ENCODE assay signal across 13 cellular contexts in genomic region chr13:99812611-99813010, GRCh38.
DNase-seq lines count a peak whose midpoint lies in the region; TF ChIP-seq lines count a peak whose summit lies in the region.
"Had no signal": no experiment of that assay in that cellular context is flagged by ENCODE, and none has a peak within 500 bp of the region (broad histone marks: within the 10 kb centered on the region; RNA-seq: fewer than 3 reads in every experiment).

No MANE protein-coding gene starts in this region.

- BruUV-seq in Calu3 (replicated peaks; lab: Mats Ljungman, UMichigan): no TSS peak

- no peaks in the 10 kb centered on the region for H3K27me3 ChIP-seq in H7 (ENCODE audit: control insufficient read depth, insufficient read depth, low read length)

- no peak overlapping the region for H3K4me3 ChIP-seq in H7 (ENCODE audit: insufficient read depth, low read depth, low read length)

- peak; percentile 16 for DNase-seq in Calu3
- peak; percentile 93 for DNase-seq in M059J (ENCODE audit: low read depth)
- DNase-seq in myocyte (ENCODE audit: low read depth): peak; percentile 33
- no peak for DNase-seq in effector CD8-positive, alpha-beta T cell (lab: John Stamatoyannopoulos, UW)
- no peak for DNase-seq in H7
- DNase-seq in activated CD8-positive, alpha-beta memory T cell treated with anti-CD3 and anti-CD28 coated beads for 24 hours: no peak
- DNase-seq in activated CD4-positive, alpha-beta T cell treated with anti-CD3 and anti-CD28 coated beads, Interleukin-2, amount 10 ng/mL, durations not matched to agents 7 days and 5 days: no peak
- DNase-seq: activated CD4-positive, alpha-beta T cell treated with anti-CD3 and anti-CD28 coated beads for 1 hour; NCI-H1105 treated with DMSO at 0.1 percent for 48 hours; NCI-H524; retina had no signal

- no peaks in the 10 kb centered on the region for H3K27me3 Mint-ChIP-seq in Calu3 (ENCODE audit: unreplicated experiment)
- peaks cover 3% of the 10 kb centered on the region for H3K27me3 Mint-ChIP-seq in brain
- no peaks in the 10 kb centered on the region for H3K27me3 Mint-ChIP-seq in activated CD4-positive, alpha-beta T cell treated with anti-CD3 and anti-CD28 coated beads, Interleukin-2, amount 10 ng/mL, durations not matched to agents 7 days and 5 days

- no peaks in the 10 kb centered on the region for H3K36me3 Mint-ChIP-seq in Calu3 (ENCODE audit: insufficient read depth, unreplicated experiment)
- H3K36me3 Mint-ChIP-seq in brain: no peaks in the 10 kb centered on the region
- H3K36me3 Mint-ChIP-seq in activated CD4-positive, alpha-beta T cell treated with anti-CD3 and anti-CD28 coated beads, Interleukin-2, amount 10 ng/mL, durations not matched to agents 7 days and 5 days (ENCODE audit: low read depth): no peaks in the 10 kb centered on the region
- H3K36me3 Mint-ChIP-seq: CD14-positive monocyte had no signal

- peaks cover 9% of the 10 kb centered on the region for H3K4me1 Mint-ChIP-seq in Calu3 (ENCODE audit: low read depth, unreplicated experiment)
- peaks cover 7% of the 10 kb centered on the region for H3K4me1 Mint-ChIP-seq in brain
- H3K4me1 Mint-ChIP-seq in activated CD4-positive, alpha-beta T cell treated with anti-CD3 and anti-CD28 coated beads, Interleukin-2, amount 10 ng/mL, durations not matched to agents 7 days and 5 days: peaks cover 5% of the 10 kb centered on the region
- H3K4me1 Mint-ChIP-seq: CD14-positive monocyte had no signal

- TF ChIP-seq CTCF in Calu3 (IDR thresholded peaks at IDR 0.05; ENCODE audit: unreplicated experiment) (no peak), brain (conservative IDR thresholded peaks at IDR 0.05) (no peak)

- CTCF ChIA-PET in Calu3 (lab: Charles Lee): no interaction called here
- CTCF ChIA-PET in activated CD4-positive, alpha-beta T cell treated with anti-CD3 and anti-CD28 coated beads, Interleukin-2, amount 10 ng/mL, durations not matched to agents 7 days and 5 days (lab: Charles Lee): no interaction called here

- H3K36me3 ChIP-seq in H7 (replicated peaks; ENCODE audit: control insufficient read depth, insufficient read depth, low read length): no peaks in the 10 kb centered on the region

- H3K27ac Mint-ChIP-seq in Calu3 (ENCODE audit: unreplicated experiment) (no peak overlapping the region), brain (peak overlapping the region in 3 of 5 experiments; percentile 26 to 72 (median 71))
- H3K27ac Mint-ChIP-seq in activated CD4-positive, alpha-beta T cell treated with anti-CD3 and anti-CD28 coated beads, Interleukin-2, amount 10 ng/mL, durations not matched to agents 7 days and 5 days: no peak overlapping the region
- H3K27ac Mint-ChIP-seq: CD14-positive monocyte had no signal

- intact Hi-C loops in Calu3 (cut with micrococcal nuclease; ENCODE audit: unreplicated experiment): no loop called here

- H3K9me3 Mint-ChIP-seq in Calu3 (ENCODE audit: low read depth, unreplicated experiment) (no peaks in the 10 kb centered on the region), brain (peaks cover 0 to 2% (median 0%) of the 10 kb centered on the region in 5 experiments)
- H3K9me3 Mint-ChIP-seq in activated CD4-positive, alpha-beta T cell treated with anti-CD3 and anti-CD28 coated beads, Interleukin-2, amount 10 ng/mL, durations not matched to agents 7 days and 5 days: peaks cover 2% of the 10 kb centered on the region

- POLR2A ChIA-PET in activated CD4-positive, alpha-beta T cell treated with anti-CD3 and anti-CD28 coated beads, Interleukin-2, amount 10 ng/mL, durations not matched to agents 7 days and 5 days (lab: Charles Lee): no interaction called here

- H3K4me3 Mint-ChIP-seq in Calu3 (ENCODE audit: low read depth, unreplicated experiment) (no peak overlapping the region), brain (no peak overlapping the region)
- no peak overlapping the region for H3K4me3 Mint-ChIP-seq in activated CD4-positive, alpha-beta T cell treated with anti-CD3 and anti-CD28 coated beads, Interleukin-2, amount 10 ng/mL, durations not matched to agents 7 days and 5 days
- H3K4me3 Mint-ChIP-seq: CD14-positive monocyte had no signal

Comparison
In these comparisons a context has a peak if more than half of its experiments do, and no peak if none do; other contexts are left out.
1. DNase-seq: peak in Calu3 (single experiment), M059J (single experiment) and myocyte (single experiment); none in effector CD8-positive, alpha-beta T cell (single experiment), H7 (single experiment), activated CD8-positive, alpha-beta memory T cell treated with anti-CD3 and anti-CD28 coated beads for 24 hours (single experiment) and activated CD4-positive, alpha-beta T cell treated with anti-CD3 and anti-CD28 coated beads, Interleukin-2, amount 10 ng/mL, durations not matched to agents 7 days and 5 days (single experiment).
2. H3K27ac Mint-ChIP-seq: peak in brain (3 of 5); none in Calu3 (single experiment) and activated CD4-positive, alpha-beta T cell treated with anti-CD3 and anti-CD28 coated beads, Interleukin-2, amount 10 ng/mL, durations not matched to agents 7 days and 5 days (single experiment).